Comparison of ENCODE assay signal across 14 cellular contexts in genomic region chr2:237603049-237603717, GRCh38. TPM values are rescaled to one million over a fixed set of nuclear protein-coding genes. Genes with fewer than 3 reads are reported as not detected.
A peak's percentile ranks its signal among the peaks of the same experiment; 100 is the strongest.
DNase-seq lines count a peak whose midpoint lies in the region; TF ChIP-seq lines count a peak whose summit lies in the region.
"Had no signal": no experiment of that assay in that cellular context is flagged by ENCODE, and none has a peak within 500 bp of the region (broad histone marks: within the 10 kb centered on the region; RNA-seq: fewer than 3 reads in every experiment).

No MANE protein-coding gene starts in this region.

- DNase-seq in CD8-positive, alpha-beta memory T cell = no peak
- no peak for DNase-seq in chondrocyte (ENCODE audit: low spot score)
- no peak for DNase-seq in dedifferentiated amniotic fluid mesenchymal stem cell (ENCODE audit: extremely low spot score)
- DNase-seq in stimulated activated CD4-positive, alpha-beta T cell treated with anti-CD3 and anti-CD28 coated beads, Interleukin-4, amount 100 ng/mL, for 24 hours = no peak
- no peak for DNase-seq in H7
- no peak for DNase-seq in AG20443 (ENCODE audit: low spot score)
- DNase-seq: DND-41, gastrocnemius medialis, NCI-H1092 treated with DMSO at 0.1 percent for 48 hours, RPMI8226 had no signal

- no peaks in the 10 kb centered on the region for H3K79me2 ChIP-seq in OCI-LY1 (ENCODE audit: insufficient read depth, low read length)

- CTCF ChIA-PET in CD8-positive, alpha-beta memory T cell (lab: Charles Lee) = interaction anchor here (1.2 to 1.4 kb wide), 2 partner anchors 9 to 123 kb away, joined by 3 to 4 read pairs; no protein-coding TSS in a partner anchor

- no peaks in the 10 kb centered on the region for H3K27me3 ChIP-seq in CD8-positive, alpha-beta memory T cell (ENCODE audit: insufficient read depth, low read length, poor library complexity, severe bottlenecking)
- H3K27me3 ChIP-seq in OCI-LY1 (ENCODE audit: insufficient read depth, low read length) = no peaks in the 10 kb centered on the region
- peaks cover 19% of the 10 kb centered on the region for H3K27me3 ChIP-seq in neutrophil
- H3K27me3 ChIP-seq in H7 (ENCODE audit: control insufficient read depth, insufficient read depth, low read length) = no peaks in the 10 kb centered on the region
- H3K27me3 ChIP-seq: gastrocnemius medialis had no signal

- H3K4me1 ChIP-seq in CD8-positive, alpha-beta memory T cell (ENCODE audit: insufficient read depth, low read length) = peaks cover 20% of the 10 kb centered on the region
- H3K4me1 ChIP-seq in OCI-LY1 (ENCODE audit: insufficient read depth, low read length, severe bottlenecking) (peaks cover 22% of the 10 kb centered on the region), neutrophil (ENCODE audit: control insufficient read depth in 1 of 2, insufficient read depth in 1 of 2, low read depth in 1 of 2, low read length in 1 of 2) (peaks cover 5 to 13% of the 10 kb centered on the region in 2 experiments)

- H4K20me1 ChIP-seq in OCI-LY1 (ENCODE audit: insufficient read depth, low read length) = no peaks in the 10 kb centered on the region

- peak overlapping the region; percentile 15; the same call in 1 of the 2 replicates for H2AFZ ChIP-seq in OCI-LY1 (ENCODE audit: low read length)

- peak overlapping the region; percentile 49 to 97 (median 92) for H3K27ac Mint-ChIP-seq in CD8-positive, alpha-beta memory T cell
- H3K27ac Mint-ChIP-seq in chondrocyte (ENCODE audit: unreplicated experiment) = peak overlapping the region; percentile 71

- TF ChIP-seq CTCF in OCI-LY1 (IDR thresholded peaks at IDR 0.05; ENCODE audit: low read length) (no peak), chondrocyte (IDR thresholded peaks at IDR 0.05) (no peak), neutrophil (IDR thresholded peaks at IDR 0.05) (no peak)

- no peaks in the 10 kb centered on the region for H3F3A ChIP-seq in OCI-LY1 (ENCODE audit: insufficient read depth, low read length)

- no peaks in the 10 kb centered on the region for H3K9me3 Mint-ChIP-seq in CD8-positive, alpha-beta memory T cell
- no peaks in the 10 kb centered on the region for H3K9me3 Mint-ChIP-seq in chondrocyte (ENCODE audit: low read depth)

- no peak overlapping the region for H3K9ac ChIP-seq in OCI-LY1 (ENCODE audit: low read length)

- H3K27me3 Mint-ChIP-seq in CD8-positive, alpha-beta memory T cell = peaks cover 0 to 1% of the 10 kb centered on the region in 2 donors
- no peaks in the 10 kb centered on the region for H3K27me3 Mint-ChIP-seq in chondrocyte (ENCODE audit: low read depth)

- no peaks in the 10 kb centered on the region for H3K9me3 ChIP-seq in CD8-positive, alpha-beta memory T cell (ENCODE audit: low read length)
- H3K9me3 ChIP-seq in OCI-LY1 (ENCODE audit: low read length) = no peaks in the 10 kb centered on the region
- no peaks in the 10 kb centered on the region for H3K9me3 ChIP-seq in neutrophil
- H3K9me3 ChIP-seq: gastrocnemius medialis had no signal

- H3K4me1 Mint-ChIP-seq in CD8-positive, alpha-beta memory T cell = peaks cover 19 to 25% (median 19%) of the 10 kb centered on the region in 3 donors
- H3K4me1 Mint-ChIP-seq in chondrocyte (ENCODE audit: low read depth) = peaks cover 24% of the 10 kb centered on the region

- H3K4me3 Mint-ChIP-seq in CD8-positive, alpha-beta memory T cell = peak overlapping the region in 6 of 7 donors; percentile 67 to 92 (median 74)
- H3K4me3 Mint-ChIP-seq in chondrocyte (ENCODE audit: unreplicated experiment) = peak overlapping the region; percentile 49

- no peaks in the 10 kb centered on the region for H3K36me3 ChIP-seq in CD8-positive, alpha-beta memory T cell (ENCODE audit: insufficient read depth, low read length)
- H3K36me3 ChIP-seq in OCI-LY1 (ENCODE audit: insufficient read depth, low read length) = no peaks in the 10 kb centered on the region
- no peaks in the 10 kb centered on the region for H3K36me3 ChIP-seq in neutrophil
- H3K36me3 ChIP-seq in H7 (replicated peaks; ENCODE audit: control insufficient read depth, insufficient read depth, low read length) = no peaks in the 10 kb centered on the region
- H3K36me3 ChIP-seq: gastrocnemius medialis had no signal

- no peaks in the 10 kb centered on the region for H3K9me2 ChIP-seq in OCI-LY1 (ENCODE audit: low read depth, low read length)

- H3K4me3 ChIP-seq in CD8-positive, alpha-beta memory T cell (ENCODE audit: low read length) = peak overlapping the region; percentile 18
- H3K4me3 ChIP-seq in OCI-LY1 (ENCODE audit: low read depth, low read length, poor library complexity, severe bottlenecking) (no peak overlapping the region), neutrophil (ENCODE audit: low read depth in 1 of 2, low read length in 1 of 2) (peak overlapping the region; percentile 22 to 33), H7 (ENCODE audit: insufficient read depth, low read depth, low read length) (no peak overlapping the region)

- peak overlapping the region; percentile 51 for H3K4me2 ChIP-seq in OCI-LY1 (ENCODE audit: low read length)

- H3K36me3 Mint-ChIP-seq in CD8-positive, alpha-beta memory T cell = no peaks in the 10 kb centered on the region
- H3K36me3 Mint-ChIP-seq in chondrocyte (ENCODE audit: low read depth) = no peaks in the 10 kb centered on the region

- H3K27ac ChIP-seq in CD8-positive, alpha-beta memory T cell (ENCODE audit: low read depth, low read length) = no peak overlapping the region
- H3K27ac ChIP-seq in OCI-LY1 (ENCODE audit: low read depth, low read length, poor library complexity, severe bottlenecking) (no peak overlapping the region), neutrophil (peak overlapping the region; percentile 83)

- POLR2A ChIA-PET in CD8-positive, alpha-beta memory T cell (lab: Charles Lee) = no interaction called here

RNA-seq across cellular contexts. Expression of gene RAB17, which starts 12.6 kb away (rescaled TPM):
- total RNA-seq in CD8-positive, alpha-beta memory T cell = not detected
- polyA plus RNA-seq in CD8-positive, alpha-beta memory T cell = not detected
- 0.25 to 0.95 TPM (median 0.68 TPM) in 3 replicates for total RNA-seq in chondrocyte
- total RNA-seq in H7 (2014; rRNA removed; shearing (Covaris generic)) = 23.3 and 25.5 TPM in 2 replicates

RNA-seq across cellular contexts. Expression of gene LRRFIP1, which starts 24.2 kb away (rescaled TPM):
- 100 to 1,000 TPM; 188 to 192 TPM for total RNA-seq in CD8-positive, alpha-beta memory T cell
- polyA plus RNA-seq in CD8-positive, alpha-beta memory T cell = 128 TPM
- total RNA-seq in chondrocyte = 84.7 to 97.5 TPM (median 91.5 TPM) in 3 replicates
- total RNA-seq in H7 (2014; rRNA removed; shearing (Covaris generic)) = 49.9 and 101 TPM in 2 replicates

RNA-seq across cellular contexts. Expression of gene PRLH, which starts 36.8 kb away (rescaled TPM):
- not detected for total RNA-seq in CD8-positive, alpha-beta memory T cell
- not detected for polyA plus RNA-seq in CD8-positive, alpha-beta memory T cell
- total RNA-seq in chondrocyte = not detected in 3 replicates
- total RNA-seq in H7 (2014; rRNA removed; shearing (Covaris generic)) = not detected in 2 replicates
- total RNA-seq: cardiac septum, gastrocnemius medialis, myocyte had no signal

Comparison
In these comparisons a context has a peak if more than half of its experiments do, and no peak if none do; other contexts are left out.
1. H3K4me3 ChIP-seq: peak in CD8-positive, alpha-beta memory T cell (single experiment) and neutrophil (2 of 2); none in OCI-LY1 (single experiment) and H7 (single experiment).
2. RNA of gene RAB17, which starts 12.6 kb away (total RNA-seq): 23.3 to 25.5 TPM in H7; 0.25 to 0.95 TPM in chondrocyte and not detected in CD8-positive, alpha-beta memory T cell; every median in the first group is over 10 times any median in the second.